In the genomic region with DNA sequence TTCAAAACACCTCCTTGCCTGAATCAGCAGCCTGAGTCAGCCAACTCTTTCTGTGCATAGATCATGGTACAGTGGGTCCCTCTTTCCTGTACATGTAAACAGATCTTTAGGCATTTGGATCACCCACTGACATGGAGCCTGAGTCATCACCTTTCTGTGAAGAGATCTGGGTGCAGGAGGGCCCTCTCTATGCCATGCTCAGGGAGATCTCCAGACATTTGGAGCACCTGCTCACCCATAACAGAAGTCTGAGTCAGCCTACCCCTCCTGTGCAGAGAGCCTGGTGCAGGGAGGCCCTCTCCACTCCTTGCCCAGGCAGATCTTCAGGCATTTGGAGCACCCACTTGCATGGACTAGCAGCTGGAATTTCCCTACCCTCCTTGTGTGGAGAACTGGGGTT, we compare ENCODE assay signal across 12 cellular contexts. TPM values are rescaled to one million over a fixed set of nuclear protein-coding genes. Genes with fewer than 3 reads are reported as not detected.
DNase-seq lines count a peak whose midpoint lies in the region; ATAC-seq and TF ChIP-seq lines count a peak whose summit lies in the region.
"Had no signal": no experiment of that assay in that cellular context is flagged by ENCODE, and none has a peak within 500 bp of the region (broad histone marks: within the 10 kb centered on the region; RNA-seq: fewer than 3 reads in every experiment).

No MANE protein-coding gene starts in this region.

- CTCF ChIA-PET in PC-9 (lab: Charles Lee): interaction anchor here (0.6 kb wide), 1 partner anchor 255 kb away, joined by 3 read pairs; no protein-coding TSS in a partner anchor

- BruUV-seq in PC-9 (replicated peaks; lab: Mats Ljungman, UMichigan): no TSS peak

- H3K4me3 ChIP-seq in PC-9: no peak overlapping the region
- H3K4me3 ChIP-seq: HAP-1, SK-N-MC, transverse colon had no signal

- no peak for TF ChIP-seq CTCF in PC-9 (conservative IDR thresholded peaks at IDR 0.05)

- intact Hi-C loops in PC-9 (cut with micrococcal nuclease; ENCODE audit: unreplicated experiment): loop anchor here (1.0 to 2.0 kb wide), 2 partner anchors 134 to 211 kb away; no protein-coding TSS in a partner anchor
- intact Hi-C loops in Right ventricle myocardium superior (cut with DNase I): no loop called here

- H3K27ac ChIP-seq in PC-9: peak overlapping the region; percentile 7; the same call in 1 of the 2 replicates
- H3K27ac ChIP-seq: SK-N-MC, transverse colon had no signal

- ATAC-seq in GM19328 (IDR thresholded peaks at IDR 0.05; ENCODE audit: unreplicated experiment) (peak; percentile 18), HG02588 (IDR thresholded peaks at IDR 0.05; ENCODE audit: unreplicated experiment) (peak; percentile 10), Right ventricle myocardium superior (ENCODE audit: poor library complexity) (no peak), GM18861 (IDR thresholded peaks at IDR 0.05; ENCODE audit: unreplicated experiment) (no peak)

- H3K4me1 ChIP-seq in PC-9 (replicated peaks; ENCODE audit: insufficient read depth): 0 out of 2 replicates have a peak, but pooled peaks cover 8% of the 10 kb centered on the region
- H3K4me1 ChIP-seq: HAP-1, transverse colon had no signal

- no peaks in the 10 kb centered on the region for H3F3A ChIP-seq in PC-9 (ENCODE audit: insufficient read depth, low read depth)

- no peaks in the 10 kb centered on the region for H3K9me2 ChIP-seq in PC-9 (ENCODE audit: insufficient read depth)

- no peak overlapping the region for H2AFZ ChIP-seq in PC-9

- no peaks in the 10 kb centered on the region for H3K27me3 ChIP-seq in PC-9 (ENCODE audit: insufficient read depth, low read depth)
- H3K27me3 ChIP-seq: transverse colon had no signal

- H3K4me2 ChIP-seq in PC-9: no peak overlapping the region

- no peaks in the 10 kb centered on the region for H3K79me2 ChIP-seq in PC-9 (ENCODE audit: low read depth)

- peaks cover 7% of the 10 kb centered on the region for H3K9me3 ChIP-seq in PC-9 (ENCODE audit: insufficient read depth, low read depth)
- H3K9me3 ChIP-seq: HAP-1 had no signal

- POLR2A ChIA-PET in PC-9 (lab: Charles Lee; ENCODE audit: unreplicated experiment): interaction anchor here (0.6 kb wide), 1 partner anchor 146 kb away, joined by 6 read pairs; no protein-coding TSS in a partner anchor

- no peaks in the 10 kb centered on the region for H4K20me1 ChIP-seq in PC-9 (ENCODE audit: insufficient read depth)

- no peaks in the 10 kb centered on the region for H3K36me3 ChIP-seq in PC-9 (ENCODE audit: low read depth)
- H3K36me3 ChIP-seq: HAP-1, transverse colon had no signal

- DNase-seq in PC-9 (peak in 1 of 2 experiments; percentile 64), kidney glomerular epithelial cell (lab: John Stamatoyannopoulos, UW) (peak; percentile 58), NCI-H82 treated with DMSO at 0.1 percent for 48 hours (lab: John Stamatoyannopoulos, UW; ENCODE audit: unreplicated experiment) (no peak), AG08396 (ENCODE audit: low spot score) (no peak), Right ventricle myocardium superior (no peak)

RNA-seq across cellular contexts. Expression of gene GLYAT, which starts 56.2 kb away (rescaled TPM):
- not detected in 2 replicates for total RNA-seq in PC-9 (2021)
- total RNA-seq in Right ventricle myocardium superior: 0.22 TPM
- total RNA-seq: activated CD8-positive, alpha-beta memory T cell treated with anti-CD3 and anti-CD28 coated beads, Interleukin-2, amount 10 ng/mL, durations not matched to agents 7 days and 5 days; transverse colon had no signal

RNA-seq across cellular contexts. Expression of gene GLYATL2, which starts 56.6 kb away (rescaled TPM):
- not detected in 2 replicates for total RNA-seq in PC-9 (2021)
- total RNA-seq in Right ventricle myocardium superior: not detected
- total RNA-seq: activated CD8-positive, alpha-beta memory T cell treated with anti-CD3 and anti-CD28 coated beads, Interleukin-2, amount 10 ng/mL, durations not matched to agents 7 days and 5 days; transverse colon had no signal

Comparison
In these comparisons a context has a peak if more than half of its experiments do, and no peak if none do; other contexts are left out.
1. ATAC-seq: peak in GM19328 (single experiment) and HG02588 (single experiment); none in Right ventricle myocardium superior (single experiment) and GM18861 (single experiment).